Comparison of ENCODE assay signal across 27 cellular contexts in genomic region chr13:24822640-24823039, GRCh38. TPM values are rescaled to one million over a fixed set of nuclear protein-coding genes. Genes with fewer than 3 reads are reported as not detected.
"Had no signal": no experiment of that assay in that cellular context is flagged by ENCODE, and none has a peak within 500 bp of the region (broad histone marks: within the 10 kb centered on the region; RNA-seq: fewer than 3 reads in every experiment).

No MANE protein-coding gene starts in this region.

- H3K4me1 ChIP-seq: esophagus squamous epithelium, gastrocnemius medialis, prostate gland, thyroid gland had no signal

- DNase-seq: activated CD4-positive, alpha-beta T cell treated with anti-CD3 and anti-CD28 coated beads, Interleukin-2, amount 50 U/mL, for 1 hour; activated CD8-positive, alpha-beta memory T cell treated with anti-CD3 and anti-CD28 coated beads for 24 hours; activated CD8-positive, alpha-beta memory T cell treated with anti-CD3 and anti-CD28 coated beads, Interleukin-2, amount 50 U/mL, for 4 hours; activated effector memory CD4-positive, alpha-beta T cell treated with Interleukin-2 at 50 U/mL for 16 hours; activated naive CD4-positive, alpha-beta T cell treated with anti-CD3 and anti-CD28 coated beads, Interleukin-2, amount 50 U/mL, for 16 hours; activated naive CD8-positive, alpha-beta T cell treated with anti-CD3 and anti-CD28 coated beads, Interleukin-2, amount 50 U/mL, for 24 hours; activated T-cell treated with anti-CD3 and anti-CD28 coated beads, Interleukin-2, amount 50 U/mL, for 4 hours; cerebellar nuclear complex; endodermal cell; esophagus squamous epithelium; gastrocnemius medialis; head of caudate nucleus; islet precursor cell; left cardiac atrium; ovary; stimulated activated CD4-positive, alpha-beta T cell treated with anti-CD3 and anti-CD28 coated beads, Interleukin-2, amount 100 ng/mL, for 48 hours; stimulated activated CD8-positive, alpha-beta memory T cell treated with anti-CD3 and anti-CD28 coated beads, Interleukin-4, amount 100 ng/mL, for 48 hours; stimulated activated naive CD4-positive, alpha-beta T cell treated with Interleukin-2 at 50 U/mL for 16 hours; thyroid gland had no signal

- H3K9me3 ChIP-seq: gastrocnemius medialis, ovary, prostate gland, thyroid gland had no signal

- H3K4me1 Mint-ChIP-seq: activated naive CD8-positive, alpha-beta T cell treated with anti-CD3 and anti-CD28 coated beads, Interleukin-2, amount 50 U/mL, for 24 hours; endodermal cell had no signal

- H3K4me3 ChIP-seq: coronary artery, esophagus squamous epithelium, gastrocnemius medialis, ovary, prostate gland, thyroid gland had no signal

- H3K27me3 ChIP-seq: gastrocnemius medialis, ovary, thyroid gland had no signal

- ATAC-seq: activated CD4-positive, CD25-positive, alpha-beta regulatory T cell treated with anti-CD3 and anti-CD28 coated beads, Interleukin-2, amount 50 U/mL, for 24 hours; activated naive CD8-positive, alpha-beta T cell treated with anti-CD3 and anti-CD28 coated beads, Interleukin-2, amount 50 U/mL, for 24 hours; activated T-cell treated with anti-CD3 and anti-CD28 coated beads, Interleukin-2, amount 50 U/mL, for 4 hours; gastrocnemius medialis; left cardiac atrium had no signal

- H3K27ac ChIP-seq: coronary artery, esophagus squamous epithelium, gastrocnemius medialis, ovary, prostate gland, thyroid gland, VCaP had no signal

- H3K36me3 ChIP-seq: esophagus squamous epithelium, gastrocnemius medialis, ovary, prostate gland, thyroid gland had no signal

- H3K4me3 Mint-ChIP-seq: activated naive CD8-positive, alpha-beta T cell treated with anti-CD3 and anti-CD28 coated beads, Interleukin-2, amount 50 U/mL, for 24 hours; activated T-cell treated with anti-CD3 and anti-CD28 coated beads, Interleukin-2, amount 50 U/mL, for 4 hours; endodermal cell; natural killer cell treated with Interleukin-12 subunit alpha and Interleukin-12 subunit beta and Interleukin-15 and Interleukin-18, amount 100 ng/mL, for 72 hours had no signal

- H3K27ac Mint-ChIP-seq: activated naive CD8-positive, alpha-beta T cell treated with anti-CD3 and anti-CD28 coated beads, Interleukin-2, amount 50 U/mL, for 24 hours; endodermal cell; natural killer cell treated with Interleukin-12 subunit alpha and Interleukin-12 subunit beta and Interleukin-15 and Interleukin-18, amount 100 ng/mL, for 72 hours had no signal

RNA-seq across cellular contexts. Expression of gene RNF17, which starts 58.7 kb away (rescaled TPM):
- total RNA-seq: activated T-cell treated with anti-CD3 and anti-CD28 coated beads, Interleukin-2, amount 50 U/mL, for 4 hours; endodermal cell; left cardiac atrium; natural killer cell treated with Interleukin-12 subunit alpha and Interleukin-12 subunit beta and Interleukin-15 and Interleukin-18, amount 100 ng/mL, for 72 hours; T-helper 2 cell treated with Interferon-gamma antibody and Interleukin-4, amounts not matched to agents 100 ng/mL and 5 ng/mL, for 36 hours; ureter had no signal
- polyA plus RNA-seq: liver had no signal
